Comparison of ENCODE assay signal across 8 cellular contexts in genomic region chr13:74135306-74136088, GRCh38. TPM values are rescaled to one million over a fixed set of nuclear protein-coding genes. Genes with fewer than 3 reads are reported as not detected.
DNase-seq lines count a peak whose midpoint lies in the region; ATAC-seq, FAIRE-seq and TF ChIP-seq lines count a peak whose summit lies in the region.

No MANE protein-coding gene starts in this region.

- H3K9ac ChIP-seq in DND-41 (ENCODE audit: low read depth, low read length), result peak overlapping the region; percentile 94

- peak overlapping the region; percentile 89 for H3K27ac ChIP-seq in DND-41 (ENCODE audit: low read length)
- peak overlapping the region; percentile 87 for H3K27ac ChIP-seq in RWPE2 (ENCODE audit: poor library complexity, severe bottlenecking)
- H3K27ac ChIP-seq in pancreas, result peak overlapping the region; percentile 59 to 82 (median 74)
- H3K27ac ChIP-seq in urinary bladder (ENCODE audit: low read depth), result peak overlapping the region; percentile 88

- CTCF ChIA-PET in activated naive CD4-positive, alpha-beta T cell treated with anti-CD3 and anti-CD28 coated beads, Interleukin-2, amount 10 ng/mL, durations not matched to agents 7 days and 5 days (lab: Charles Lee), result interaction anchor here (1.2 to 2.1 kb wide), 3 partner anchors 13 to 152 kb away, joined by 5 to 7 read pairs (median 5); no protein-coding TSS in a partner anchor

- ATAC-seq in DND-41 (ENCODE audit: insufficient read depth, low read depth) (peak; percentile 26), GM21526 (IDR thresholded peaks at IDR 0.05; ENCODE audit: low FRiP score, unreplicated experiment) (peak; percentile 43), RWPE2 (ENCODE audit: low read depth) (peak; percentile 56), pancreas (peak; percentile 58 to 71 (median 68))

- WGBS in pancreas, 2 donors, result 0 to 1% methylated on average over 22 to 76 of the region's 76 CpGs
- WGBS in urinary bladder, result under 1% methylated on average over 74 of the region's 76 CpGs

- peaks cover 18% of the 10 kb centered on the region for H3K4me1 Mint-ChIP-seq in activated naive CD4-positive, alpha-beta T cell treated with anti-CD3 and anti-CD28 coated beads, Interleukin-2, amount 10 ng/mL, durations not matched to agents 7 days and 5 days

- DNase-seq in DND-41 (peak; percentile 72), HuH-7.5 (ENCODE audit: low spot score) (peak; percentile 47), RWPE2 (ENCODE audit: low spot score) (peak; percentile 70), head of caudate nucleus (peak in 38 of 42 donors; percentile 11 to 65 (median 35)), pancreas (peak; percentile 42 to 84 (median 57))
- peak; percentile 72 for DNase-seq in activated naive CD4-positive, alpha-beta T cell treated with anti-CD3 and anti-CD28 coated beads, Interleukin-2, amount 10 ng/mL, durations not matched to agents 7 days and 5 days

- H3K27me3 ChIP-seq in DND-41 (ENCODE audit: insufficient read depth, low read length, poor library complexity) (no peaks in the 10 kb centered on the region), RWPE2 (ENCODE audit: insufficient read depth, poor library complexity, severe bottlenecking) (no peaks in the 10 kb centered on the region), pancreas (no peaks in the 10 kb centered on the region)

- H2AFZ ChIP-seq in DND-41 (ENCODE audit: low read depth, low read length), result peak overlapping the region; percentile 92

- H3K4me1 ChIP-seq in DND-41 (ENCODE audit: insufficient read depth, low read length), result peaks cover 35% of the 10 kb centered on the region
- H3K4me1 ChIP-seq in RWPE2 (ENCODE audit: insufficient read depth, poor library complexity, severe bottlenecking), result peaks cover 5% of the 10 kb centered on the region
- peaks cover 0 to 4% (median 0%) of the 10 kb centered on the region in 3 donors for H3K4me1 ChIP-seq in pancreas
- H3K4me1 ChIP-seq in urinary bladder (ENCODE audit: insufficient read depth), result no peaks in the 10 kb centered on the region

- H4K20me1 ChIP-seq in DND-41 (ENCODE audit: insufficient read depth, low read length), result peaks cover 13% of the 10 kb centered on the region

- peaks cover 34% of the 10 kb centered on the region for H3K79me2 ChIP-seq in DND-41 (ENCODE audit: insufficient read depth, low read length)

- peak overlapping the region; percentile 86 for H3K27ac Mint-ChIP-seq in activated naive CD4-positive, alpha-beta T cell treated with anti-CD3 and anti-CD28 coated beads, Interleukin-2, amount 10 ng/mL, durations not matched to agents 7 days and 5 days

- H3K36me3 Mint-ChIP-seq in activated naive CD4-positive, alpha-beta T cell treated with anti-CD3 and anti-CD28 coated beads, Interleukin-2, amount 10 ng/mL, durations not matched to agents 7 days and 5 days, result peaks cover 13% of the 10 kb centered on the region

- H3K4me3 ChIP-seq in DND-41 (ENCODE audit: low read depth in 1 of 2, low read length in 2 of 2) (peak overlapping the region; percentile 64 to 85; a peak in 3 of 4 replicates), RWPE2 (ENCODE audit: severe bottlenecking) (peak overlapping the region; percentile 84), pancreas (peak overlapping the region; percentile 64 to 93 (median 76)), urinary bladder (ENCODE audit: low read depth, low read length) (peak overlapping the region; percentile 81)

- H3K4me2 ChIP-seq in DND-41 (ENCODE audit: insufficient read depth, low read length), result peak overlapping the region; percentile 93

- TF ChIP-seq CTCF in DND-41 (IDR thresholded peaks at IDR 0.05; ENCODE audit: borderline replicate concordance, extremely low read depth, low read length, poor library complexity, severe bottlenecking) (no peak), RWPE2 (IDR thresholded peaks at IDR 0.05; ENCODE audit: poor library complexity, severe bottlenecking) (no peak), pancreas (IDR thresholded peaks at IDR 0.05) (no peak)

- peaks cover 4% of the 10 kb centered on the region for H3K27me3 Mint-ChIP-seq in activated naive CD4-positive, alpha-beta T cell treated with anti-CD3 and anti-CD28 coated beads, Interleukin-2, amount 10 ng/mL, durations not matched to agents 7 days and 5 days

- H3K36me3 ChIP-seq in DND-41 (ENCODE audit: insufficient read depth, low read length), result no peaks in the 10 kb centered on the region; the same call in 1 of the 2 replicates
- H3K36me3 ChIP-seq in RWPE2 (ENCODE audit: low read depth), result no peaks in the 10 kb centered on the region
- H3K36me3 ChIP-seq in pancreas, result no peaks in the 10 kb centered on the region
- no peaks in the 10 kb centered on the region for H3K36me3 ChIP-seq in urinary bladder (ENCODE audit: insufficient read depth)

- intact Hi-C loops in head of caudate nucleus (cut with DNase I) (no loop called here), pancreas (cut with DNase I) (no loop called here)

- no peaks in the 10 kb centered on the region for H3K9me3 Mint-ChIP-seq in activated naive CD4-positive, alpha-beta T cell treated with anti-CD3 and anti-CD28 coated beads, Interleukin-2, amount 10 ng/mL, durations not matched to agents 7 days and 5 days

- H3K9me3 ChIP-seq in DND-41 (ENCODE audit: insufficient read depth, low read length, severe bottlenecking), result no peaks in the 10 kb centered on the region
- no peaks in the 10 kb centered on the region for H3K9me3 ChIP-seq in RWPE2 (ENCODE audit: severe bottlenecking)
- no peaks in the 10 kb centered on the region for H3K9me3 ChIP-seq in pancreas

- FAIRE-seq in pancreas (lab: Jason Lieb, UNC), result no peak

- no peak overlapping the region for H3K4me3 Mint-ChIP-seq in activated naive CD4-positive, alpha-beta T cell treated with anti-CD3 and anti-CD28 coated beads, Interleukin-2, amount 10 ng/mL, durations not matched to agents 7 days and 5 days

RNA-seq across cellular contexts. Expression of gene KLF12, which starts 1.3 kb away (rescaled TPM):
- total RNA-seq in pancreas (1 to 10 TPM in 4 of 6 donors, under 1 TPM in 2; 0.82 to 5.2 (median 1.7) TPM), urinary bladder (51.9 TPM)
- polyA plus RNA-seq in pancreas (1 to 10 TPM in 1 of 2 donors, under 1 TPM in 1; 0.46 to 1.5 TPM), urinary bladder (4.6 TPM)

Comparison
In these comparisons a context has a peak if more than half of its experiments do, and no peak if none do; other contexts are left out.
1. Peak in every context shown above with its lines: DNase-seq, ATAC-seq, H3K4me3 ChIP-seq and H3K27ac ChIP-seq.